ENCODE assay signal across 13 cellular contexts in genomic region chr12:105334001-105334400, GRCh38. TPM values are rescaled to one million over a fixed set of nuclear protein-coding genes. Genes with fewer than 3 reads are reported as not detected.
DNase-seq lines count a peak whose midpoint lies in the region; ATAC-seq, FAIRE-seq and TF ChIP-seq lines count a peak whose summit lies in the region.
"Had no signal": no experiment of that assay in that cellular context is flagged by ENCODE, and none has a peak within 500 bp of the region (broad histone marks: within the 10 kb centered on the region; RNA-seq: fewer than 3 reads in every experiment).

No MANE protein-coding gene starts in this region.

- peak overlapping the region; percentile 15; the same call in 1 of the 2 replicates for H3K27ac ChIP-seq in ACC112 (ENCODE audit: low read depth, low read length)
- H3K27ac ChIP-seq in OCI-LY7 (ENCODE audit: low read depth, low read length, poor library complexity, severe bottlenecking): no peak overlapping the region

- H3K27me3 ChIP-seq in ACC112 (ENCODE audit: insufficient read depth, low read length): no peaks in the 10 kb centered on the region
- H3K27me3 ChIP-seq: MG63 had no signal

- H2AFZ ChIP-seq in ACC112 (ENCODE audit: low read length, unreplicated experiment) (no peak overlapping the region), OCI-LY7 (ENCODE audit: low read length) (no peak overlapping the region)

- H4K20me1 ChIP-seq in OCI-LY7 (ENCODE audit: insufficient read depth, low read length): peaks cover 31% of the 10 kb centered on the region

- intact Hi-C loops in OCI-LY7 (cut with micrococcal nuclease; ENCODE audit: unreplicated experiment): loop anchor here (5.0 to 10.0 kb wide), 3 partner anchors 97 to 859 kb away; partner anchors contain the start of genes APPL2 and WASHC4

- DNase-seq in ELR (ENCODE audit: low read depth): peak; percentile 74
- DNase-seq in OCI-LY7 (ENCODE audit: low spot score): no peak
- peak; percentile 80 for DNase-seq in fibroblast of the aortic adventitia (ENCODE audit: low read depth)
- no peak for DNase-seq in urothelium cell line (ENCODE audit: low spot score)
- no peak for DNase-seq in COR-L47 (lab: John Stamatoyannopoulos, UW)
- DNase-seq: MG63, naive B cell had no signal

- H3K4me3 ChIP-seq in ACC112 (ENCODE audit: low read depth, low read length) (peak overlapping the region; percentile 1; the same call in 1 of the 2 replicates), OCI-LY7 (ENCODE audit: low read depth, low read length, poor library complexity, severe bottlenecking) (peak overlapping the region; percentile 92), fibroblast of the aortic adventitia (ENCODE audit: low read depth, low read length) (peak overlapping the region; percentile 31)
- H3K4me3 ChIP-seq: MG63 had no signal

- no peaks in the 10 kb centered on the region for H3K9me2 ChIP-seq in OCI-LY7 (ENCODE audit: insufficient read depth, low read length)

- H3K4me1 ChIP-seq in ACC112 (ENCODE audit: control insufficient read depth, insufficient read depth, low read length, unreplicated experiment) (peaks cover 46% of the 10 kb centered on the region), OCI-LY7 (ENCODE audit: insufficient read depth, low read length, poor library complexity, severe bottlenecking) (peaks cover 66% of the 10 kb centered on the region)

- no peak for FAIRE-seq in urothelium cell line (lab: Jason Lieb, UNC)
- FAIRE-seq: GM18507, TTC549 had no signal

- ATAC-seq in GM21528 (IDR thresholded peaks at IDR 0.05; ENCODE audit: low FRiP score, unreplicated experiment) (no peak), HG02763 (IDR thresholded peaks at IDR 0.05; ENCODE audit: unreplicated experiment) (no peak)
- ATAC-seq: Panc1 had no signal

- POLR2A ChIA-PET in OCI-LY7 (lab: Charles Lee): interaction anchor here (0.8 to 9.6 kb wide), 8 partner anchors 14 to 44 kb away, joined by 3 to 157 read pairs (median 24); no protein-coding TSS in a partner anchor

- H3K9me3 ChIP-seq in OCI-LY7 (ENCODE audit: low read length): peaks cover 17% of the 10 kb centered on the region
- H3K9me3 ChIP-seq: MG63 had no signal

- CTCF ChIA-PET in OCI-LY7 (lab: Charles Lee; ENCODE audit: unreplicated experiment): interaction anchor here (1.7 kb wide), 1 partner anchor 10 kb away, joined by 4 read pairs; no protein-coding TSS in a partner anchor

- H3K36me3 ChIP-seq in ACC112 (ENCODE audit: insufficient read depth, low read length) (no peaks in the 10 kb centered on the region), OCI-LY7 (ENCODE audit: insufficient read depth, low read length) (peaks cover 71% of the 10 kb centered on the region)

- peaks cover 71% of the 10 kb centered on the region for H3K79me2 ChIP-seq in ACC112 (ENCODE audit: control insufficient read depth, insufficient read depth, low read length, unreplicated experiment)
- peaks cover 81% of the 10 kb centered on the region for H3K79me2 ChIP-seq in OCI-LY7 (ENCODE audit: insufficient read depth, low read depth, low read length)

- BruUV-seq in OCI-LY7 (replicated peaks; lab: Mats Ljungman, UMichigan): no TSS peak

- H3K4me2 ChIP-seq in OCI-LY7 (ENCODE audit: low read length): peak overlapping the region; percentile 87

- TF ChIP-seq CTCF in OCI-LY7 (conservative IDR thresholded peaks at IDR 0.05; ENCODE audit: low read length) (no peak), fibroblast of the aortic adventitia (IDR thresholded peaks at IDR 0.05; ENCODE audit: insufficient read depth, low read length) (no peak)

RNA-seq across cellular contexts. Expression of gene C12orf75, which starts 3.5 kb away (rescaled TPM):
- total RNA-seq in OCI-LY7 (2014; rRNA removed; shearing (Covaris generic)): 147 and 174 TPM in 2 replicates
- 448 and 505 TPM in 2 replicates for total RNA-seq in OCI-LY7 (2022)
- 31.7 and 130 TPM in 2 replicates for total RNA-seq in fibroblast of the aortic adventitia (ENCODE audit: low replicate concordance)

Comparison
In these comparisons a context has a peak if more than half of its experiments do, and no peak if none do; other contexts are left out.
1. H3K4me3 ChIP-seq: peak in every context shown above with its lines; median percentile 92 in OCI-LY7; 31 in fibroblast of the aortic adventitia; 1 in ACC112.
2. DNase-seq: peak in ELR (single experiment) and fibroblast of the aortic adventitia (single experiment); none in OCI-LY7 (single experiment), urothelium cell line (single experiment) and COR-L47 (single experiment).